In the genomic region with DNA sequence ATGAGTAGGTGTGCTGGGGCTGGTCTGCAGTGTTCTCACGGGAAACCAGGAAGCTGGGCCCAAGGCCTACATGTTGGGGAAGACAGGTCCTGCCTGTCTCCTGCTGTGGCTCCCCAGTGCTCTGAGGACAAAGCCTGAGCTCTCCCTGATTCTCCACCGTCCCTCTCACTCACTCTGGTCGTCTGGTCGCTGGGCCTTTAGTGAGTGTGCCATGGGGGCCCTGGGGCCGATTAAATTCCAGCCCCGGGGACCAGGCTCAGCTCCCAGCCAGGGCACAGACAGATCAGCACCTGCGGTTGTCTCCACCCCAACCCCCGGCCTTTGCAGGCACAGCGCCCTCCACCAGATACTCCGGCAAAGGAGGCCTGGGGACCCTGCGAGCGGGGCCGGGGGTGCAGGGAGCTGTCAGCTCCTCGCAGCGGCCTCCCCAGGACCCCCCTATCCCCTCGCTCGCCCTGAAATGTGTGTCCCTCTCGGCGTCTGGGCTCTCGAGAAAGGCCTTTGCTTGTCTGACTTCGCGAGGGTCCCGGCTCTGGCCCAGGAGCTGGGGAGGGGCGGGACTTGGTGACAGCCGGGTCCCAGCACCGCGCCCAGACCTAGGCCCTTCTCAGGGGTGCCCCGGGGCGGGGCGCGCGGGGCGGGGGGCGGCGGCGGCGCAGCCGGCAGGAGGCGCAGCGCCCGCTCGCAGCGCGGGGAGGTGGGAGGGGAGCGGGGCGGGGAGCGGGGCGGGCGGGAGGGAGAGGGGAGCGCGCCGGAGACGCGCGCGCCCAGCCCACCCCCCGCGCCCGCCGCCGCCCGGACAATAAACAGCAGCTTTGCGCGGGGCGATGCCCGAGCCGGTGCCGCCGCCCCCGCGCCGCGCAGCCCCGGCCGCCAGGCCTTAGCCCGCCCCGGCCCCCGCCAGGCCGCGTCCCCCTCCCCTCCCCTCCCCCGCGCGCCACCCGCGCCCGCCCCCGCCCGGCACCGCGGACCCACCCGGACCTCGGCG, we compare ENCODE assay signal across 8 cellular contexts. TPM values are rescaled to one million over a fixed set of nuclear protein-coding genes. Genes with fewer than 3 reads are reported as not detected.
DNase-seq lines count a peak whose midpoint lies in the region; ATAC-seq, FAIRE-seq and TF ChIP-seq lines count a peak whose summit lies in the region.

A gene with protein sequence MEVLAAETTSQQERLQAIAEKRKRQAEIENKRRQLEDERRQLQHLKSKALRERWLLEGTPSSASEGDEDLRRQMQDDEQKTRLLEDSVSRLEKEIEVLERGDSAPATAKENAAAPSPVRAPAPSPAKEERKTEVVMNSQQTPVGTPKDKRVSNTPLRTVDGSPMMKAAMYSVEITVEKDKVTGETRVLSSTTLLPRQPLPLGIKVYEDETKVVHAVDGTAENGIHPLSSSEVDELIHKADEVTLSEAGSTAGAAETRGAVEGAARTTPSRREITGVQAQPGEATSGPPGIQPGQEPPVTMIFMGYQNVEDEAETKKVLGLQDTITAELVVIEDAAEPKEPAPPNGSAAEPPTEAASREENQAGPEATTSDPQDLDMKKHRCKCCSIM (plus strand): TSS at position 782 of the 988 bp plus-strand sequence. CDS start 212 bp downstream, outside the sequence.

- H3K9me3 ChIP-seq in IMR-90 (ENCODE audit: control insufficient read depth, insufficient read depth, low read length): no peaks in the 10 kb centered on the region
- no peaks in the 10 kb centered on the region for H3K9me3 ChIP-seq in astrocyte (ENCODE audit: insufficient read depth, low read depth, low read length)
- peaks cover 0 to 8% (median 0%) of the 10 kb centered on the region in 8 donors for H3K9me3 ChIP-seq in spleen

- peak within 1 kb of the TSS; percentile 26 for H3K27ac Mint-ChIP-seq in astrocyte (ENCODE audit: unreplicated experiment)
- H3K27ac Mint-ChIP-seq in activated CD4-positive, alpha-beta T cell treated with anti-CD3 and anti-CD28 coated beads, Interleukin-2, amount 10 ng/mL, durations not matched to agents 24 days and 14 days: no peak within 1 kb of the TSS
- no peak within 1 kb of the TSS for H3K27ac Mint-ChIP-seq in activated T-cell treated with anti-CD3 and anti-CD28 coated beads, Interleukin-2, amount 50 U/mL, for 24 hours

- H3K79me1 ChIP-seq in IMR-90 (ENCODE audit: low read depth in 1 of 2, low read length in 2 of 2): no peaks in the 10 kb centered on the region

- H2BK20ac ChIP-seq in IMR-90 (ENCODE audit: low read depth, low read length): no peak within 1 kb of the TSS

- intact Hi-C loops in IMR-90 (cut with micrococcal nuclease) (no loop called here), spleen (cut with DNase I; ENCODE audit: low total_unique reads) (no loop called here)
- intact Hi-C loops in activated CD4-positive, alpha-beta T cell treated with anti-CD3 and anti-CD28 coated beads, Interleukin-2, amount 10 ng/mL, durations not matched to agents 24 days and 14 days (cut with micrococcal nuclease): no loop called here

- H3K9me3 Mint-ChIP-seq in astrocyte (ENCODE audit: unreplicated experiment): no peaks in the 10 kb centered on the region
- H3K9me3 Mint-ChIP-seq in activated CD4-positive, alpha-beta T cell treated with anti-CD3 and anti-CD28 coated beads, Interleukin-2, amount 10 ng/mL, durations not matched to agents 24 days and 14 days: no peaks in the 10 kb centered on the region
- no peaks in the 10 kb centered on the region for H3K9me3 Mint-ChIP-seq in activated T-cell treated with anti-CD3 and anti-CD28 coated beads, Interleukin-2, amount 50 U/mL, for 24 hours

- H3K27ac ChIP-seq in IMR-90 (ENCODE audit: insufficient read depth, low read length) (peak within 1 kb of the TSS; percentile 52; the same call in 1 of the 2 replicates), astrocyte (ENCODE audit: low read depth, low read length) (no peak within 1 kb of the TSS), spleen (peak within 1 kb of the TSS; percentile 29 to 83 (median 70))

- H2AFZ ChIP-seq in IMR-90 (replicated peaks; ENCODE audit: low read length, poor library complexity): peak within 1 kb of the TSS; percentile 84
- H2AFZ ChIP-seq in astrocyte (ENCODE audit: low read depth, low read length): peak within 1 kb of the TSS; percentile 78

- peaks cover 2% of the 10 kb centered on the region for H3K36me3 Mint-ChIP-seq in astrocyte (ENCODE audit: low read depth, unreplicated experiment)
- no peaks in the 10 kb centered on the region for H3K36me3 Mint-ChIP-seq in activated CD4-positive, alpha-beta T cell treated with anti-CD3 and anti-CD28 coated beads, Interleukin-2, amount 10 ng/mL, durations not matched to agents 24 days and 14 days (ENCODE audit: low read depth)
- no peaks in the 10 kb centered on the region for H3K36me3 Mint-ChIP-seq in activated T-cell treated with anti-CD3 and anti-CD28 coated beads, Interleukin-2, amount 50 U/mL, for 24 hours (ENCODE audit: low read depth)

- H4K8ac ChIP-seq in IMR-90 (ENCODE audit: low read depth in 2 of 2, low read length in 2 of 2): peak within 1 kb of the TSS in 1 of 2 experiments; percentile 33; a peak in 1 of 4 replicates

- no peak within 1 kb of the TSS for H3K18ac ChIP-seq in IMR-90 (ENCODE audit: low read depth, low read length)

- no peak within 1 kb of the TSS for H2BK5ac ChIP-seq in IMR-90 (ENCODE audit: low read depth, low read length, poor library complexity, severe bottlenecking)

- CTCF ChIA-PET in IMR-90 (lab: Yijun Ruan, JAX): no interaction called here

- BruUV-seq in IMR-90 (replicated peaks; lab: Mats Ljungman, UMichigan): no TSS peak

- no peak for TF ChIP-seq POLR2A in IMR-90 (IDR thresholded peaks at IDR 0.05; ENCODE audit: low read depth, low read length)
- no peak for TF ChIP-seq POLR2A in spleen (IDR thresholded peaks at IDR 0.05)
- TF ChIP-seq POLR2A in GM18505 (IDR thresholded peaks at IDR 0.05; ENCODE audit: borderline replicate concordance, extremely low read depth, insufficient read depth, insufficient read length): no peak

- no peak for TF ChIP-seq CTCF in IMR-90 (conservative IDR thresholded peaks at IDR 0.05; ENCODE audit: low read depth, low read length)
- TF ChIP-seq CTCF in astrocyte (IDR thresholded peaks at IDR 0.05; ENCODE audit: insufficient read depth, low read depth, low read length): no peak
- peak in 6 of 11 experiments; percentile 5 to 43 (median 33) for TF ChIP-seq CTCF in spleen (IDR thresholded peaks at IDR 0.05 in 8 of 11, conservative IDR thresholded peaks at IDR 0.05 in 3 of 11)
- no peak for TF ChIP-seq CTCF in GM13977 (IDR thresholded peaks at IDR 0.05; ENCODE audit: extremely low read depth, insufficient read depth, missing control alignments)

- 36% methylated on average over 10 of the region's 93 CpGs; no CpG with 5 or more reads in 1 of the 2 experiments for WGBS in IMR-90 (ENCODE audit: extremely low coverage in 2 of 2, insufficient read length in 1 of 2), 2 experiments
- 16 to 54% (median 33%) methylated on average over 13 to 58 of the region's 93 CpGs for WGBS in spleen, 5 donors

- peaks cover 10% of the 10 kb centered on the region; the same call in 1 of the 2 replicates for H3K4me1 ChIP-seq in IMR-90 (ENCODE audit: control insufficient read depth, insufficient read depth, low read length)
- peaks cover 9% of the 10 kb centered on the region for H3K4me1 ChIP-seq in astrocyte (ENCODE audit: insufficient read depth, low read length)
- peaks cover 3 to 48% (median 24%) of the 10 kb centered on the region in 6 donors for H3K4me1 ChIP-seq in spleen

- in situ Hi-C loops in IMR-90 (cut with MboI; ENCODE audit: low sequenced_read_pairs) (no loop called here), GM13977 (cut with MboI; ENCODE audit: low pct_unique_long_range_greater_than_20kb, low sequenced_read_pairs, unreplicated experiment) (no loop called here)

- H4K20me1 ChIP-seq in IMR-90 (ENCODE audit: insufficient read depth, low read length) (no peaks in the 10 kb centered on the region; the same call in 1 of the 2 replicates), astrocyte (ENCODE audit: insufficient read depth, low read length) (peaks cover 7% of the 10 kb centered on the region)

- H3K36me3 ChIP-seq in IMR-90 (ENCODE audit: control insufficient read depth, insufficient read depth, low read length) (no peaks in the 10 kb centered on the region), astrocyte (ENCODE audit: insufficient read depth, low read length) (no peaks in the 10 kb centered on the region), spleen (no peaks in the 10 kb centered on the region)

- H4K5ac ChIP-seq in IMR-90 (ENCODE audit: low read depth, low read length): peak within 1 kb of the TSS; percentile 50; the same call in 1 of the 2 replicates

- no peak for TF ChIP-seq RAD21 in IMR-90 (IDR thresholded peaks at IDR 0.05; ENCODE audit: low read length)

- dilution Hi-C loops in IMR-90 (cut with HindIII; ENCODE audit: low sequenced_read_pairs, unreplicated experiment): no loop called here

- H2BK120ac ChIP-seq in IMR-90 (ENCODE audit: low read depth, low read length): 0 out of 2 replicates have a peak within 1 kb of the TSS, but pooled peaks have one; percentile 1

- H3K9ac ChIP-seq in IMR-90 (ENCODE audit: low read depth, low read length) (peak within 1 kb of the TSS; percentile 70), astrocyte (ENCODE audit: low read length) (peak within 1 kb of the TSS; percentile 50)

- FAIRE-seq in astrocyte (lab: Jason Lieb, UNC): no peak

- no peak within 1 kb of the TSS for H2BK15ac ChIP-seq in IMR-90 (ENCODE audit: low read depth, low read length)

- H3K9me1 ChIP-seq in IMR-90 (ENCODE audit: insufficient read depth, low read length): no peaks in the 10 kb centered on the region

- peaks cover 2% of the 10 kb centered on the region for H3K27me3 Mint-ChIP-seq in astrocyte (ENCODE audit: low read depth, unreplicated experiment)
- H3K27me3 Mint-ChIP-seq in activated CD4-positive, alpha-beta T cell treated with anti-CD3 and anti-CD28 coated beads, Interleukin-2, amount 10 ng/mL, durations not matched to agents 24 days and 14 days: peaks cover 24% of the 10 kb centered on the region
- peaks cover 53% of the 10 kb centered on the region for H3K27me3 Mint-ChIP-seq in activated T-cell treated with anti-CD3 and anti-CD28 coated beads, Interleukin-2, amount 50 U/mL, for 24 hours

- H3K14ac ChIP-seq in IMR-90 (replicated peaks; ENCODE audit: low read depth, low read length): no peak within 1 kb of the TSS

- peaks cover 6% of the 10 kb centered on the region for H3K79me2 ChIP-seq in astrocyte (ENCODE audit: insufficient read depth, low read length)

- H3K4me3 Mint-ChIP-seq in astrocyte (ENCODE audit: unreplicated experiment): peak within 1 kb of the TSS; percentile 83
- H3K4me3 Mint-ChIP-seq in activated CD4-positive, alpha-beta T cell treated with anti-CD3 and anti-CD28 coated beads, Interleukin-2, amount 10 ng/mL, durations not matched to agents 24 days and 14 days: no peak within 1 kb of the TSS
- no peak within 1 kb of the TSS for H3K4me3 Mint-ChIP-seq in activated T-cell treated with anti-CD3 and anti-CD28 coated beads, Interleukin-2, amount 50 U/mL, for 24 hours

- POLR2A ChIA-PET in IMR-90 (lab: Charles Lee; ENCODE audit: unreplicated experiment): no interaction called here

- ATAC-seq in IMR-90 (ENCODE audit: low read depth): peak; percentile 75
- ATAC-seq in GM18505 (IDR thresholded peaks at IDR 0.05; ENCODE audit: unreplicated experiment): no peak

- no peak within 1 kb of the TSS for H3K56ac ChIP-seq in IMR-90 (ENCODE audit: extremely low read depth, insufficient read depth, low read length)

- H3K27me3 ChIP-seq in IMR-90 (ENCODE audit: control insufficient read depth, insufficient read depth, low read length) (no peaks in the 10 kb centered on the region; the same call in 1 of the 2 replicates), astrocyte (ENCODE audit: insufficient read depth, low read length) (peaks cover 2% of the 10 kb centered on the region), spleen (replicated peaks in 1 of 7) (peaks cover 0 to 63% (median 21%) of the 10 kb centered on the region in 7 donors)

- H3K4ac ChIP-seq in IMR-90 (ENCODE audit: low read depth, low read length): peak within 1 kb of the TSS; percentile 50; the same call in 1 of the 2 replicates

- H3K4me1 Mint-ChIP-seq in astrocyte (ENCODE audit: low read depth, unreplicated experiment): peaks cover 2% of the 10 kb centered on the region
- peaks cover 2% of the 10 kb centered on the region for H3K4me1 Mint-ChIP-seq in activated CD4-positive, alpha-beta T cell treated with anti-CD3 and anti-CD28 coated beads, Interleukin-2, amount 10 ng/mL, durations not matched to agents 24 days and 14 days
- peaks cover 4% of the 10 kb centered on the region for H3K4me1 Mint-ChIP-seq in activated T-cell treated with anti-CD3 and anti-CD28 coated beads, Interleukin-2, amount 50 U/mL, for 24 hours (ENCODE audit: low read depth)

- H4K91ac ChIP-seq in IMR-90 (ENCODE audit: insufficient read depth, low read depth, low read length): no peak within 1 kb of the TSS

- peak within 1 kb of the TSS; percentile 65 for H2AK9ac ChIP-seq in IMR-90 (replicated peaks; ENCODE audit: low read depth, low read length, poor library complexity)

- H2AK5ac ChIP-seq in IMR-90 (ENCODE audit: low read depth, low read length): no peak within 1 kb of the TSS

- H3K4me2 ChIP-seq in IMR-90 (ENCODE audit: low read depth, low read length) (peak within 1 kb of the TSS; percentile 68), astrocyte (ENCODE audit: low read length) (peak within 1 kb of the TSS; percentile 87)

- H3K4me3 ChIP-seq in IMR-90 (ENCODE audit: insufficient read depth, low read depth, low read length) (peak within 1 kb of the TSS; percentile 95), astrocyte (ENCODE audit: insufficient read depth, low read depth, low read length) (peak within 1 kb of the TSS; percentile 51), spleen (peak within 1 kb of the TSS; percentile 29 to 74 (median 46))

- no peak for DNase-seq in IMR-90
- no peak for DNase-seq in astrocyte (ENCODE audit: low read depth)
- peak; percentile 74 for DNase-seq in iPS-NIHi11 (ENCODE audit: low spot score)
- no peak for DNase-seq in spleen
- DNase-seq in activated CD4-positive, alpha-beta T cell treated with anti-CD3 and anti-CD28 coated beads, Interleukin-2, amount 10 ng/mL, durations not matched to agents 24 days and 14 days: no peak
- DNase-seq in activated T-cell treated with anti-CD3 and anti-CD28 coated beads, Interleukin-2, amount 50 U/mL, for 24 hours: no peak
- DNase-seq in GM13977 (ENCODE audit: low spot score): no peak

- no peak within 1 kb of the TSS for H3K23ac ChIP-seq in IMR-90 (ENCODE audit: low read depth, low read length)

RNA-seq across cellular contexts. Expression of the gene that starts here (rescaled TPM):
- 2.2 TPM in 2 replicates for total RNA-seq in IMR-90 (2012; rRNA removed)
- polyA plus RNA-seq in IMR-90 (2012; rRNA removed): 7.4 and 8.3 TPM in 2 replicates
- 7.9 and 11.3 TPM in 2 replicates for polyA plus RNA-seq in IMR-90 (2012; cell fraction: cytosol; rRNA removed)
- 8.1 and 11.6 TPM in 2 replicates for polyA plus RNA-seq in IMR-90 (2012; cell fraction: nucleus; rRNA removed; ENCODE audit: low replicate concordance)
- 60.0 and 67.3 TPM in 2 replicates for total RNA-seq in astrocyte
- total RNA-seq in spleen: 10 to 100 TPM; 19.9 to 80.1 (median 30.0) TPM
- 10 to 100 TPM in 1 of 3 donors, 1 to 10 TPM in 2; 6.0 to 24.1 (median 7.0) TPM for polyA plus RNA-seq in spleen
- total RNA-seq in activated CD4-positive, alpha-beta T cell treated with anti-CD3 and anti-CD28 coated beads, Interleukin-2, amount 10 ng/mL, durations not matched to agents 24 days and 14 days: 0.24 TPM in 1 of 2 replicates, not detected in the other

Comparison
In these comparisons a context has a peak if more than half of its experiments do, and no peak if none do; other contexts are left out.
1. CTCF ChIP-seq: peak in spleen (6 of 11); none in IMR-90 (single experiment), astrocyte (single experiment) and GM13977 (single experiment).
2. Peak in every context shown above with its lines, with median percentiles within 50 percentile points of each other: H3K4me3 ChIP-seq.